In the genomic region with DNA sequence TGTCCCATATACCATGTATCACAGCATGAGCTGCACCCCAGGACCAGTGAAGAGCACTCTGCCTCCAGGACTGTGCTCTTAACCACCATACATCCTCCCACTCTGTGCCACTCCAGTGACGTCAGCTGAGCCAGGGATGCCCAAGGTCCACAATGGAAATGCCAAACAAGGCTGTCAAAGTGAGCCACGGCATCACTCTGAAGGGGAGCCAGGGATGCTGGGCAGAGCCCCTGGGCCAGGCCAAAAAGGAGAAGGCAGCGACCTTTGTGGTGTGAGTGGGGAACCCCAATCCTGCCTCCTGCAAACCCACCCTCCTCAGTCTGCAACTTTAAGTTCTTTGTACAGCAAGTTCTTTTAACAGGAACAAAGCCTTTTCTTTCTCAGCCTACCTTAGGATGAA, we compare ENCODE assay signal across 24 cellular contexts.
"Had no signal": no experiment of that assay in that cellular context is flagged by ENCODE, and none has a peak within 500 bp of the region (broad histone marks: within the 10 kb centered on the region; RNA-seq: fewer than 3 reads in every experiment).

No MANE protein-coding gene starts in this region.

- H3K27ac Mint-ChIP-seq: activated B cell treated with CpG ODN at 0.5 μM for 24 hours; activated CD4-positive, alpha-beta memory T cell treated with anti-CD3 and anti-CD28 coated beads for 36 hours; activated naive CD4-positive, alpha-beta T cell treated with anti-CD3 and anti-CD28 coated beads, Interleukin-2, amount 50 U/mL, for 24 hours; memory B cell; T-helper 17 cell had no signal

- H3K27ac ChIP-seq: adrenal gland, ascending aorta, brain microvascular endothelial cell, foreskin keratinocyte, parathyroid adenoma, skin epidermis, upper lobe of right lung had no signal

- H3K9me3 ChIP-seq: adrenal gland, ascending aorta, testis, upper lobe of right lung had no signal

- ATAC-seq: activated T-cell treated with anti-CD3 and anti-CD28 coated beads, Interleukin-2, amount 50 U/mL, for 4 hours; foreskin keratinocyte; left ventricle myocardium superior; T-helper 17 cell had no signal

- H3K9ac ChIP-seq: parathyroid adenoma had no signal

- H3K9me3 Mint-ChIP-seq: activated B cell treated with CpG ODN at 0.5 μM for 24 hours; activated CD4-positive, alpha-beta memory T cell treated with anti-CD3 and anti-CD28 coated beads for 36 hours; activated naive CD4-positive, alpha-beta T cell treated with anti-CD3 and anti-CD28 coated beads, Interleukin-2, amount 50 U/mL, for 24 hours; activated T-cell treated with anti-CD3 and anti-CD28 coated beads, Interleukin-2, amount 50 U/mL, for 4 hours; memory B cell; nephron had no signal

- H3K4me1 ChIP-seq: adrenal gland, ascending aorta, foreskin keratinocyte, parathyroid adenoma, upper lobe of right lung had no signal

- H3K36me3 Mint-ChIP-seq: activated CD4-positive, alpha-beta memory T cell treated with anti-CD3 and anti-CD28 coated beads for 36 hours; activated naive CD4-positive, alpha-beta T cell treated with anti-CD3 and anti-CD28 coated beads, Interleukin-2, amount 50 U/mL, for 24 hours; memory B cell had no signal

- H3K4me1 Mint-ChIP-seq: activated B cell treated with CpG ODN at 0.5 μM for 24 hours had no signal

- DNase-seq: activated B cell treated with CpG ODN at 0.5 μM for 24 hours; activated CD4-positive, alpha-beta memory T cell treated with anti-CD3 and anti-CD28 coated beads for 36 hours; activated CD4-positive, alpha-beta T cell treated with anti-CD3 and anti-CD28 coated beads for 4 hours; activated gamma-delta T cell; activated T-cell treated with anti-CD3 and anti-CD28 coated beads, Interleukin-2, amount 50 U/mL, for 4 hours; brain microvascular endothelial cell; central memory CD4-positive, alpha-beta T cell; effector memory CD4-positive, alpha-beta T cell; foreskin keratinocyte; glutamatergic neuron; hippocampal formation; left ventricle myocardium superior; nucleus accumbens; stimulated activated CD4-positive, alpha-beta T cell treated with anti-CD3 and anti-CD28 coated beads, Interleukin-1b, Interleukin-23, amount 100 ng/mL, for 48 hours; T-helper 17 cell; testis; upper lobe of right lung had no signal

- H3K4me3 Mint-ChIP-seq: activated B cell treated with CpG ODN at 0.5 μM for 24 hours; activated CD4-positive, alpha-beta memory T cell treated with anti-CD3 and anti-CD28 coated beads for 36 hours; activated naive CD4-positive, alpha-beta T cell treated with anti-CD3 and anti-CD28 coated beads, Interleukin-2, amount 50 U/mL, for 24 hours; activated T-cell treated with anti-CD3 and anti-CD28 coated beads, Interleukin-2, amount 50 U/mL, for 4 hours; memory B cell; nephron had no signal

- H3K27me3 ChIP-seq: adrenal gland, ascending aorta, brain microvascular endothelial cell, foreskin keratinocyte, testis, upper lobe of right lung had no signal

- H3K4me3 ChIP-seq: adrenal gland, ascending aorta, skin epidermis, testis, upper lobe of right lung had no signal

- H3K36me3 ChIP-seq: adrenal gland, ascending aorta, brain microvascular endothelial cell, upper lobe of right lung had no signal
